In genomic region chr3:66518644-66519043, GRCh38 we compare ENCODE assay signal across 30 cellular contexts.
"Had no signal": no experiment of that assay in that cellular context is flagged by ENCODE, and none has a peak within 500 bp of the region (broad histone marks: within the 10 kb centered on the region; RNA-seq: fewer than 3 reads in every experiment).

No MANE protein-coding gene starts in this region.

- H3K27ac ChIP-seq: ovary, parathyroid adenoma, psoas muscle, right lobe of liver, sigmoid colon, suprapubic skin, testis, tibial artery, transverse colon, upper lobe of right lung, uterus had no signal

- H3K9me3 Mint-ChIP-seq: naive thymus-derived CD8-positive, alpha-beta T cell; natural killer cell treated with Interleukin-12 subunit alpha and Interleukin-12 subunit beta and Interleukin-15 and Interleukin-18, amount 100 ng/mL, for 72 hours; stimulated activated effector memory CD8-positive, alpha-beta T cell treated with anti-CD3 and anti-CD28 coated beads, Interleukin-12 subunit alpha, Interleukin-12 subunit beta, amount 100 ng/mL, for 72 hours; stimulated activated naive CD8-positive, alpha-beta T cell treated with anti-CD3 and anti-CD28 coated beads, Interleukin-15, amount 100 ng/mL, for 72 hours had no signal

- DNase-seq: naive thymus-derived CD8-positive, alpha-beta T cell; nephron progenitor cell; occipital lobe; ovary; posterior cingulate gyrus; psoas muscle; right cardiac atrium; right lobe of liver; sigmoid colon; small intestine; stimulated activated CD4-positive, alpha-beta T cell treated with anti-CD3 and anti-CD28 coated beads, Interleukin-15, amount 100 ng/mL, for 24 hours; stimulated activated CD4-positive, alpha-beta T cell treated with anti-CD3 and anti-CD28 coated beads, Interleukin-2, amount 100 ng/mL, for 24 hours; stimulated activated CD4-positive, alpha-beta T cell treated with anti-CD3 and anti-CD28 coated beads, Interleukin-2, amount 100 ng/mL, for 48 hours; stimulated activated CD4-positive, alpha-beta T cell treated with anti-CD3 and anti-CD28 coated beads, Interleukin-4, amount 100 ng/mL, for 24 hours; stimulated activated naive CD4-positive, alpha-beta T cell; stimulated activated naive CD8-positive, alpha-beta T cell treated with anti-CD3 and anti-CD28 coated beads, Interleukin-15, amount 100 ng/mL, for 72 hours; stimulated activated naive CD8-positive, alpha-beta T cell treated with anti-CD3 and anti-CD28 coated beads, Interleukin-15, Interleukin-2, amounts not matched to agents 100 U/mL and 50 U/mL, for 24 hours; substantia nigra; testis; tibial artery; transverse colon; upper lobe of right lung; uterus had no signal

- H3K4me3 Mint-ChIP-seq: naive thymus-derived CD8-positive, alpha-beta T cell; natural killer cell treated with Interleukin-12 subunit alpha and Interleukin-12 subunit beta and Interleukin-15 and Interleukin-18, amount 100 ng/mL, for 72 hours; nephron progenitor cell; neural crest cell; stimulated activated effector memory CD8-positive, alpha-beta T cell treated with anti-CD3 and anti-CD28 coated beads, Interleukin-12 subunit alpha, Interleukin-12 subunit beta, amount 100 ng/mL, for 72 hours; stimulated activated naive CD8-positive, alpha-beta T cell treated with anti-CD3 and anti-CD28 coated beads, Interleukin-15, amount 100 ng/mL, for 72 hours; type B pancreatic cell had no signal

- H3K27ac Mint-ChIP-seq: natural killer cell treated with Interleukin-12 subunit alpha and Interleukin-12 subunit beta and Interleukin-15 and Interleukin-18, amount 100 ng/mL, for 72 hours; nephron progenitor cell; progenitor cell of endocrine pancreas; stimulated activated effector memory CD8-positive, alpha-beta T cell treated with anti-CD3 and anti-CD28 coated beads, Interleukin-12 subunit alpha, Interleukin-12 subunit beta, amount 100 ng/mL, for 72 hours; stimulated activated naive CD8-positive, alpha-beta T cell treated with anti-CD3 and anti-CD28 coated beads, Interleukin-15, amount 100 ng/mL, for 72 hours; type B pancreatic cell had no signal

- H3K27me3 ChIP-seq: ovary, right lobe of liver, sigmoid colon, suprapubic skin, testis, tibial artery, transverse colon, upper lobe of right lung, uterus had no signal

- H3K36me3 Mint-ChIP-seq: naive thymus-derived CD8-positive, alpha-beta T cell; natural killer cell treated with Interleukin-12 subunit alpha and Interleukin-12 subunit beta and Interleukin-15 and Interleukin-18, amount 100 ng/mL, for 72 hours; stimulated activated effector memory CD8-positive, alpha-beta T cell treated with anti-CD3 and anti-CD28 coated beads, Interleukin-12 subunit alpha, Interleukin-12 subunit beta, amount 100 ng/mL, for 72 hours; type B pancreatic cell had no signal

- H3K36me3 ChIP-seq: ovary, right lobe of liver, sigmoid colon, suprapubic skin, tibial artery, transverse colon, upper lobe of right lung, uterus had no signal

- ATAC-seq: naive thymus-derived CD8-positive, alpha-beta T cell; psoas muscle; right cardiac atrium; right lobe of liver; stimulated activated effector memory CD8-positive, alpha-beta T cell treated with anti-CD3 and anti-CD28 coated beads, Interleukin-12 subunit alpha, Interleukin-12 subunit beta, amount 100 ng/mL, for 72 hours; stimulated activated naive CD8-positive, alpha-beta T cell treated with anti-CD3 and anti-CD28 coated beads, Interleukin-15, amount 100 ng/mL, for 72 hours; stimulated activated naive CD8-positive, alpha-beta T cell treated with anti-CD3 and anti-CD28 coated beads, Interleukin-15, Interleukin-2, amounts not matched to agents 100 U/mL and 50 U/mL, for 24 hours; upper lobe of right lung had no signal

- FAIRE-seq: small intestine had no signal

- H3K9me3 ChIP-seq: ovary, psoas muscle, right lobe of liver, sigmoid colon, suprapubic skin, testis, tibial artery, transverse colon, upper lobe of right lung, uterus had no signal

- H3K4me3 ChIP-seq: ovary, psoas muscle, right lobe of liver, sigmoid colon, suprapubic skin, testis, tibial artery, transverse colon, upper lobe of right lung, uterus had no signal

- H3K79me2 ChIP-seq: parathyroid adenoma had no signal

- H3K4me1 Mint-ChIP-seq: naive thymus-derived CD8-positive, alpha-beta T cell; stimulated activated naive CD8-positive, alpha-beta T cell treated with anti-CD3 and anti-CD28 coated beads, Interleukin-15, amount 100 ng/mL, for 72 hours had no signal

- H3K4me1 ChIP-seq: parathyroid adenoma, psoas muscle, right lobe of liver, suprapubic skin, testis, transverse colon, upper lobe of right lung, uterus had no signal

- H2AFZ ChIP-seq: parathyroid adenoma had no signal

- H3K9ac ChIP-seq: parathyroid adenoma had no signal
